ENCODE assay signal across 4 cellular contexts in the genomic region with DNA sequence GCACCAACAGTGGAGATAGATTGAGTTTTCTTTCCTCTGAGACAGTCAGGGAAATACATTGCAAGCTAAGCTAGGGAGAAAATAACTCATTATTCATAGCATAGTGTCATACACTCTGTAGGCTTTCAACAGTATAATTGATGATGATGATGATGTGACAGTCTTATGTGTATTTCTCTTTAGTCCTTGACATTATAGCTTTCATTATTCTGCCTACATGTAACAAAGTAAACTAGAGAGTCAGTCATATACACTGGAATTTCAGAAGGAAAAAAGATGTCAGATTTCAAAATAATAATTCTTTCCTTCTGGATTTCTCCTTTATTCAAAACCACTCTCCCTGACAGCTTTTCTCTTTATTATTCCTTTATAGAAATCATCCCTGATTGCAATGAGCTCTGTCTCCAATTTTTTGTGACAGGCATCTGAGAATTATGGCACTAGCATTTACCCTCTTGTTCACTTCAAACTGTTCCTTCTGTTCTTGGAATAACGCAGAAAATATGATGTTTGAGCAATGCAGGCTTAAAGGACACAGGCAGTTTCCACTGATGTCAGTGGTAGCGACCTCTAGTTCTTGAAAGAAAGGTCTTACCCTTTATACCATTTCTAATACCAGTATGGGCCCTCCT.
"Had no signal": no experiment of that assay in that cellular context is flagged by ENCODE, and none has a peak within 500 bp of the region (broad histone marks: within the 10 kb centered on the region; RNA-seq: fewer than 3 reads in every experiment).

No MANE protein-coding gene starts in this region.

- H3K27ac Mint-ChIP-seq: IgD-negative memory B cell had no signal

- DNase-seq: IMR-90 had no signal

- H3K4me3 ChIP-seq: K562 had no signal

- H3K27me3 Mint-ChIP-seq: IgD-negative memory B cell had no signal

- H3K4me1 Mint-ChIP-seq: IgD-negative memory B cell had no signal

- H3K27ac ChIP-seq: HL-60 had no signal

- H3K4me3 Mint-ChIP-seq: IgD-negative memory B cell had no signal

- H3K36me3 Mint-ChIP-seq: IgD-negative memory B cell had no signal
